9 cellular contexts compared by ENCODE assay signal in genomic region chr19:13974073-13974472, GRCh38. TPM values are rescaled to one million over a fixed set of nuclear protein-coding genes. Genes with fewer than 3 reads are reported as not detected.
DNase-seq lines count a peak whose midpoint lies in the region; ATAC-seq and TF ChIP-seq lines count a peak whose summit lies in the region.
"Had no signal": no experiment of that assay in that cellular context is flagged by ENCODE, and none has a peak within 500 bp of the region (broad histone marks: within the 10 kb centered on the region; RNA-seq: fewer than 3 reads in every experiment).

No MANE protein-coding gene starts in this region.

- no peak overlapping the region for H3K4me3 Mint-ChIP-seq in MCF 10A (ENCODE audit: unreplicated experiment)

- H2AFZ ChIP-seq in parathyroid adenoma, result peak overlapping the region; percentile 47

- no TSS peak for BruUV-seq in MCF 10A (replicated peaks; lab: Mats Ljungman, UMichigan)

- peaks cover 61% of the 10 kb centered on the region for H3K36me3 Mint-ChIP-seq in MCF 10A (ENCODE audit: insufficient read depth, unreplicated experiment)

- H3K27ac Mint-ChIP-seq in MCF 10A (ENCODE audit: low read depth, unreplicated experiment), result no peak overlapping the region

- H3K4me2 ChIP-seq in parathyroid adenoma (ENCODE audit: low read length), result peak overlapping the region; percentile 45

- POLR2A ChIA-PET in MCF 10A (lab: Yijun Ruan, JAX), result interaction anchor here (0.6 kb wide), 1 partner anchor 226 kb away, joined by 4 read pairs; no protein-coding TSS in a partner anchor

- peak; percentile 94 for DNase-seq in G401 (ENCODE audit: low spot score)
- DNase-seq in NCI-H748 treated with DMSO at 0.1 percent for 48 hours (lab: John Stamatoyannopoulos, UW), result peak; percentile 35
- peak; percentile 30 for DNase-seq in MCF 10A (ENCODE audit: unreplicated experiment)
- no peak for DNase-seq in NCI-H1694 treated with DMSO at 0.1 percent for 48 hours (lab: John Stamatoyannopoulos, UW)
- no peak for DNase-seq in SKM-1 (lab: John Stamatoyannopoulos, UW; ENCODE audit: unreplicated experiment)
- no peak for DNase-seq in Right ventricle myocardium superior
- DNase-seq: T-helper 9 cell had no signal

- no peak for TF ChIP-seq CTCF in MCF 10A (IDR thresholded peaks at IDR 0.05; ENCODE audit: unreplicated experiment)
- no peak for TF ChIP-seq CTCF in parathyroid adenoma (IDR thresholded peaks at IDR 0.05)

- CTCF ChIA-PET in MCF 10A (lab: Yijun Ruan, JAX), result interaction anchor here (0.6 kb wide), 1 partner anchor 58 kb away, joined by 3 read pairs; the partner anchor contains the start of gene IL27RA

- no peak overlapping the region for H3K9ac ChIP-seq in parathyroid adenoma

- intact Hi-C loops in MCF 10A (cut with micrococcal nuclease) (no loop called here), Right ventricle myocardium superior (cut with DNase I) (no loop called here)

- peaks cover 8% of the 10 kb centered on the region for H3K4me1 ChIP-seq in parathyroid adenoma

- in situ Hi-C loops in G401 (cut with HindIII; ENCODE audit: low sequenced_read_pairs), result no loop called here

- H3K4me3 ChIP-seq in parathyroid adenoma (ENCODE audit: low read depth, low read length), result no peak overlapping the region

- H3K9me3 ChIP-seq in parathyroid adenoma (ENCODE audit: control insufficient read depth, low read length), result no peaks in the 10 kb centered on the region

- ATAC-seq in GM19467 (IDR thresholded peaks at IDR 0.05; ENCODE audit: unreplicated experiment), result no peak
- ATAC-seq in Right ventricle myocardium superior (ENCODE audit: poor library complexity), result no peak

- H3K27me3 ChIP-seq in parathyroid adenoma (ENCODE audit: control insufficient read depth, insufficient read depth, low read length), result no peaks in the 10 kb centered on the region

- no peaks in the 10 kb centered on the region for H3K36me3 ChIP-seq in parathyroid adenoma (ENCODE audit: control insufficient read depth, insufficient read depth, low read length)

- H3K27ac ChIP-seq in parathyroid adenoma, result peak overlapping the region; percentile 33

- H3K9me3 Mint-ChIP-seq in MCF 10A (ENCODE audit: unreplicated experiment), result no peaks in the 10 kb centered on the region

- H3K4me1 Mint-ChIP-seq in MCF 10A (ENCODE audit: insufficient read depth, unreplicated experiment), result peaks cover 5% of the 10 kb centered on the region

- H3K79me2 ChIP-seq in parathyroid adenoma, result no peaks in the 10 kb centered on the region

- no peaks in the 10 kb centered on the region for H3K27me3 Mint-ChIP-seq in MCF 10A (ENCODE audit: insufficient read depth, unreplicated experiment)

RNA-seq across cellular contexts. Expression of gene DCAF15, which starts 21.8 kb away (rescaled TPM):
- total RNA-seq in G401 (2014; rRNA removed; shearing (Covaris generic)), result 33.2 and 38.2 TPM in 2 replicates
- total RNA-seq in MCF 10A (2022), result 17.6 and 19.3 TPM in 2 replicates
- total RNA-seq in Right ventricle myocardium superior, result 15.4 TPM

RNA-seq across cellular contexts. Expression of gene RFX1, which starts 32.0 kb away (rescaled TPM):
- 1.8 and 6.0 TPM in 2 replicates for total RNA-seq in G401 (2014; rRNA removed; shearing (Covaris generic))
- 16.8 and 17.7 TPM in 2 replicates for total RNA-seq in MCF 10A (2022)
- total RNA-seq in Right ventricle myocardium superior, result 13.0 TPM

RNA-seq across cellular contexts. Expression of gene PODNL1, which starts 35.9 kb away (rescaled TPM):
- total RNA-seq in G401 (2014; rRNA removed; shearing (Covaris generic)), result 0.92 TPM in 1 of 2 replicates, not detected in the other
- 0.25 and 0.51 TPM in 2 replicates for total RNA-seq in MCF 10A (2022)
- total RNA-seq in Right ventricle myocardium superior, result 3.1 TPM

RNA-seq across cellular contexts. Expression of gene RLN3, which starts 53.9 kb away (rescaled TPM):
- not detected in 2 replicates for total RNA-seq in G401 (2014; rRNA removed; shearing (Covaris generic))
- total RNA-seq in MCF 10A (2022), result not detected in 2 replicates
- not detected for total RNA-seq in Right ventricle myocardium superior

RNA-seq across cellular contexts. Expression of gene IL27RA, which starts 57.5 kb away (rescaled TPM):
- total RNA-seq in G401 (2014; rRNA removed; shearing (Covaris generic)), result 28.1 and 32.5 TPM in 2 replicates
- total RNA-seq in MCF 10A (2022) (1.7 and 2.7 TPM in 2 replicates), Right ventricle myocardium superior (5.3 TPM)

Comparison
In these comparisons a context has a peak if more than half of its experiments do, and no peak if none do; other contexts are left out.
1. DNase-seq: peak in G401 (single experiment), NCI-H748 treated with DMSO at 0.1 percent for 48 hours (single experiment) and MCF 10A (single experiment); none in NCI-H1694 treated with DMSO at 0.1 percent for 48 hours (single experiment), SKM-1 (single experiment) and Right ventricle myocardium superior (single experiment).